In the genomic region with DNA sequence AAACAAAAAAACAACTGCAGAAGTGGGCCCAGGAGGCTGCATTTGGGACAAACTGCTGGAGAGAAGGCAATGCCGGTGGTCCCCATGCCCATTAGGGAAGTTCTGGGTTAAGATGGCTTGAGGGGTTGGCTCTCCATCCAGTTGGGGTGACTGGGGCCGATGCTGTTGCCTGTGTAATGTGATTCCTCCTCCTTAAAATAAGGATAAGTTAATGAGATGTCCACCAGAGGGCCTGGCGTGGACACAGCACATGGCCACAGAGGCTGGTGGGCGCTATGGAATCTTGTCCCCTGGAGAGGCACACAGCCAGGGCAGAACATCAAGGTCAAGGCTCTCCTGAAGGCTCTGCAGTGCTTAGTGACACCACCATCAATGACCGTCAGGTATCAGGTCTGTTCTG, we compare ENCODE assay signal across 9 cellular contexts. TPM values are rescaled to one million over a fixed set of nuclear protein-coding genes. Genes with fewer than 3 reads are reported as not detected.
DNase-seq lines count a peak whose midpoint lies in the region; ATAC-seq and TF ChIP-seq lines count a peak whose summit lies in the region.
"Had no signal": no experiment of that assay in that cellular context is flagged by ENCODE, and none has a peak within 500 bp of the region (broad histone marks: within the 10 kb centered on the region; RNA-seq: fewer than 3 reads in every experiment).

No MANE protein-coding gene starts in this region.

- H3K27ac ChIP-seq in cardiac muscle cell: no peak overlapping the region
- H3K27ac ChIP-seq: neutrophil had no signal

- H3K4me3 Mint-ChIP-seq in type B pancreatic cell: peak overlapping the region; percentile 41

- H3K27me3 ChIP-seq in cardiac muscle cell: peaks cover 20% of the 10 kb centered on the region

- intact Hi-C loops in Right ventricle myocardium inferior (cut with DNase I): no loop called here

- H3K4me1 Mint-ChIP-seq in type B pancreatic cell (ENCODE audit: unreplicated experiment): peaks cover 5% of the 10 kb centered on the region

- H3K9me3 ChIP-seq in cardiac muscle cell (ENCODE audit: low read depth): no peaks in the 10 kb centered on the region
- H3K9me3 ChIP-seq: neutrophil had no signal

- TF ChIP-seq CTCF in cardiac muscle cell (IDR thresholded peaks at IDR 0.05; ENCODE audit: low read depth, low read length) (peak; percentile 36), fibroblast of the aortic adventitia (IDR thresholded peaks at IDR 0.05; ENCODE audit: insufficient read depth, low read length) (peak; percentile 38), type B pancreatic cell (conservative IDR thresholded peaks at IDR 0.05) (peak; percentile 59)

- peaks cover 56% of the 10 kb centered on the region for H3K27me3 Mint-ChIP-seq in type B pancreatic cell

- no peaks in the 10 kb centered on the region for H3K36me3 ChIP-seq in cardiac muscle cell
- H3K36me3 ChIP-seq: neutrophil had no signal

- no peaks in the 10 kb centered on the region for H3K36me3 Mint-ChIP-seq in type B pancreatic cell

- H3K4me1 ChIP-seq in cardiac muscle cell (ENCODE audit: low read depth): peaks cover 4% of the 10 kb centered on the region

- H3K27ac Mint-ChIP-seq in type B pancreatic cell: no peak overlapping the region

- no peaks in the 10 kb centered on the region for H3K9me3 Mint-ChIP-seq in type B pancreatic cell

- H3K4me3 ChIP-seq in cardiac muscle cell: no peak overlapping the region
- no peak overlapping the region for H3K4me3 ChIP-seq in fibroblast of the aortic adventitia (ENCODE audit: low read depth, low read length)

- DNase-seq in cardiac muscle cell (ENCODE audit: low read depth in 1 of 2, low spot score in 1 of 2) (peak in 1 of 2 donors; percentile 57), Right ventricle myocardium inferior (ENCODE audit: missing footprints) (no peak), RKO (ENCODE audit: low spot score) (peak; percentile 63), fibroblast of the aortic adventitia (ENCODE audit: low read depth) (peak; percentile 9), type B pancreatic cell (ENCODE audit: extremely low spot score, unreplicated experiment) (no peak), NCI-H2227 treated with DMSO at 0.1 percent for 48 hours (lab: John Stamatoyannopoulos, UW) (no peak)

- TF ChIP-seq POLR2A in GM18505 (IDR thresholded peaks at IDR 0.05; ENCODE audit: borderline replicate concordance, extremely low read depth, insufficient read depth, insufficient read length): no peak

- ATAC-seq in Right ventricle myocardium inferior (no peak), GM18505 (IDR thresholded peaks at IDR 0.05; ENCODE audit: unreplicated experiment) (no peak), GM18907 (IDR thresholded peaks at IDR 0.05; ENCODE audit: unreplicated experiment) (no peak)

RNA-seq across cellular contexts. Expression of a gene that starts 1.0 kb away (rescaled TPM):
- total RNA-seq in cardiac muscle cell: 30.3 and 52.4 TPM in 2 replicates
- polyA plus RNA-seq in cardiac muscle cell: 24.5 and 57.7 TPM in 2 replicates
- total RNA-seq in Right ventricle myocardium inferior: 93.9 TPM
- not detected in 2 replicates for total RNA-seq in fibroblast of the aortic adventitia (ENCODE audit: low replicate concordance)
- 7.2 and 7.4 TPM in 2 replicates for total RNA-seq in type B pancreatic cell (ENCODE audit: low replicate concordance)

Comparison
In these comparisons a context has a peak if more than half of its experiments do, and no peak if none do; other contexts are left out.
1. DNase-seq: peak in RKO (single experiment) and fibroblast of the aortic adventitia (single experiment); none in Right ventricle myocardium inferior (single experiment), type B pancreatic cell (single experiment) and NCI-H2227 treated with DMSO at 0.1 percent for 48 hours (single experiment).
2. Peak in every context shown above with its lines, with median percentiles within 50 percentile points of each other: CTCF ChIP-seq.